ENCODE assay signal across 20 cellular contexts in genomic region chr13:33034897-33035296, GRCh38. TPM values are rescaled to one million over a fixed set of nuclear protein-coding genes. Genes with fewer than 3 reads are reported as not detected.
DNase-seq lines count a peak whose midpoint lies in the region; ATAC-seq and TF ChIP-seq lines count a peak whose summit lies in the region.
"Had no signal": no experiment of that assay in that cellular context is flagged by ENCODE, and none has a peak within 500 bp of the region (broad histone marks: within the 10 kb centered on the region; RNA-seq: fewer than 3 reads in every experiment).

No MANE protein-coding gene starts in this region.

- peaks cover 10% of the 10 kb centered on the region for H3K4me1 Mint-ChIP-seq in activated CD4-positive, alpha-beta T cell treated with anti-CD3 and anti-CD28 coated beads, Interleukin-2, amount 10 ng/mL, durations not matched to agents 24 days and 14 days

- no peaks in the 10 kb centered on the region for H3K27me3 ChIP-seq in upper lobe of right lung
- H3K27me3 ChIP-seq: Peyer's patch had no signal

- no peak overlapping the region for H3K4me3 ChIP-seq in fibroblast of mammary gland (ENCODE audit: control insufficient read depth, low read depth, low read length)
- H3K4me3 ChIP-seq in upper lobe of right lung: no peak overlapping the region
- H3K4me3 ChIP-seq: GM12878, K562, Peyer's patch had no signal

- H3K27ac Mint-ChIP-seq in activated CD4-positive, alpha-beta T cell treated with anti-CD3 and anti-CD28 coated beads, Interleukin-2, amount 10 ng/mL, durations not matched to agents 24 days and 14 days: no peak overlapping the region
- H3K27ac Mint-ChIP-seq: CD4-positive, alpha-beta T cell had no signal

- no peaks in the 10 kb centered on the region for H3K36me3 ChIP-seq in upper lobe of right lung
- H3K36me3 ChIP-seq: Peyer's patch had no signal

- intact Hi-C loops in activated CD4-positive, alpha-beta T cell treated with anti-CD3 and anti-CD28 coated beads, Interleukin-2, amount 10 ng/mL, durations not matched to agents 24 days and 14 days (cut with micrococcal nuclease): no loop called here
- intact Hi-C loops in upper lobe of right lung (cut with DNase I): no loop called here

- peaks cover 8% of the 10 kb centered on the region for H3K27me3 Mint-ChIP-seq in activated CD4-positive, alpha-beta T cell treated with anti-CD3 and anti-CD28 coated beads, Interleukin-2, amount 10 ng/mL, durations not matched to agents 24 days and 14 days

- ATAC-seq in upper lobe of right lung (peak; percentile 53), GM21619 (IDR thresholded peaks at IDR 0.05; ENCODE audit: unreplicated experiment) (no peak)
- ATAC-seq: GM12878, K562 had no signal

- H3K36me3 Mint-ChIP-seq in activated CD4-positive, alpha-beta T cell treated with anti-CD3 and anti-CD28 coated beads, Interleukin-2, amount 10 ng/mL, durations not matched to agents 24 days and 14 days (ENCODE audit: low read depth): no peaks in the 10 kb centered on the region

- H3K27ac ChIP-seq in upper lobe of right lung (no peak overlapping the region), caudate nucleus (ENCODE audit: low read depth, low read length) (no peak overlapping the region)
- H3K27ac ChIP-seq: Peyer's patch had no signal

- H3K4me3 Mint-ChIP-seq in activated CD4-positive, alpha-beta T cell treated with anti-CD3 and anti-CD28 coated beads, Interleukin-2, amount 10 ng/mL, durations not matched to agents 24 days and 14 days: no peak overlapping the region
- H3K4me3 Mint-ChIP-seq: CD4-positive, alpha-beta T cell had no signal

- no peaks in the 10 kb centered on the region for H3K9me3 Mint-ChIP-seq in activated CD4-positive, alpha-beta T cell treated with anti-CD3 and anti-CD28 coated beads, Interleukin-2, amount 10 ng/mL, durations not matched to agents 24 days and 14 days
- H3K9me3 Mint-ChIP-seq: CD4-positive, alpha-beta T cell had no signal

- no peaks in the 10 kb centered on the region for H3K9me3 ChIP-seq in upper lobe of right lung
- H3K9me3 ChIP-seq: Peyer's patch had no signal

- TF ChIP-seq CTCF in fibroblast of mammary gland (conservative IDR thresholded peaks at IDR 0.05; ENCODE audit: control insufficient read depth, insufficient read depth, low read depth, low read length): no peak
- no peak for TF ChIP-seq CTCF in upper lobe of right lung (IDR thresholded peaks at IDR 0.05)

- peak; percentile 27 for DNase-seq in activated CD4-positive, alpha-beta T cell treated with anti-CD3 and anti-CD28 coated beads, Interleukin-2, amount 10 ng/mL, durations not matched to agents 24 days and 14 days
- DNase-seq in activated CD4-positive, alpha-beta T cell treated with anti-CD3 and anti-CD28 coated beads, Interleukin-2, amount 50 U/mL, for 4 hours: no peak
- DNase-seq in SKM-1 (lab: John Stamatoyannopoulos, UW; ENCODE audit: unreplicated experiment) (peak; percentile 25), fibroblast of mammary gland (ENCODE audit: low read depth) (peak; percentile 9), upper lobe of right lung (no peak), caudate nucleus (lab: John Stamatoyannopoulos, UW) (no peak), NCI-H82 treated with DMSO at 0.1 percent for 48 hours (lab: John Stamatoyannopoulos, UW; ENCODE audit: unreplicated experiment) (no peak)
- DNase-seq: CD4-positive, alpha-beta T cell; DMS79; NCI-H1105; NCI-H1694 treated with DMSO at 0.1 percent for 48 hours; NCI-H345; NCI-H69; Peyer's patch; Right ventricle myocardium superior had no signal

- H3K4me1 ChIP-seq in upper lobe of right lung: peaks cover 6% of the 10 kb centered on the region
- H3K4me1 ChIP-seq: Peyer's patch had no signal

RNA-seq across cellular contexts. Expression of gene KL, which starts 18.7 kb away (rescaled TPM):
- total RNA-seq in activated CD4-positive, alpha-beta T cell treated with anti-CD3 and anti-CD28 coated beads, Interleukin-2, amount 10 ng/mL, durations not matched to agents 24 days and 14 days: 0.59 and 0.75 TPM in 2 replicates
- total RNA-seq in upper lobe of right lung: 12.5 TPM
- total RNA-seq: A172; CD4-positive, alpha-beta T cell; G401; K562 had no signal

Comparison
In these comparisons a context has a peak if more than half of its experiments do, and no peak if none do; other contexts are left out.
1. DNase-seq: peak in activated CD4-positive, alpha-beta T cell treated with anti-CD3 and anti-CD28 coated beads, Interleukin-2, amount 10 ng/mL, durations not matched to agents 24 days and 14 days (single experiment), SKM-1 (single experiment) and fibroblast of mammary gland (single experiment); none in activated CD4-positive, alpha-beta T cell treated with anti-CD3 and anti-CD28 coated beads, Interleukin-2, amount 50 U/mL, for 4 hours (0 of 2), upper lobe of right lung (single experiment), caudate nucleus (0 of 61) and NCI-H82 treated with DMSO at 0.1 percent for 48 hours (single experiment).